In genomic region chr5:180068519-180069090, GRCh38 we compare ENCODE assay signal across 1 cellular context.
TF ChIP-seq lines count a peak whose summit lies in the region.

No MANE protein-coding gene starts in this region.

TF ChIP-seq in H1, 55 proteins besides CTCF, POLR2A, EP300 and RAD21:
- TF ChIP-seq SAP30 (IDR thresholded peaks at IDR 0.05; ENCODE audit: insufficient read depth, insufficient replicate concordance, low read length): no peak
- TF ChIP-seq BCL11A (IDR thresholded peaks at IDR 0.05; ENCODE audit: low read depth in 2 of 2, low read length in 2 of 2): no peak
- TF ChIP-seq ASH2L (IDR thresholded peaks at IDR 0.05; ENCODE audit: low read length): no peak
- TF ChIP-seq ATF3 (IDR thresholded peaks at IDR 0.05; ENCODE audit: insufficient read depth, low read depth, low read length): no peak
- TF ChIP-seq SUZ12 (IDR thresholded peaks at IDR 0.05; ENCODE audit: low read length): no peak
- no peak for TF ChIP-seq CREB1 (IDR thresholded peaks at IDR 0.05)
- TF ChIP-seq TCF12 (IDR thresholded peaks at IDR 0.05; ENCODE audit: low read depth, low read length): no peak
- TF ChIP-seq TAF7 (optimal IDR thresholded peaks at IDR 0.05; ENCODE audit: borderline replicate concordance, low read depth, low read length): no peak
- TF ChIP-seq RFX5 (IDR thresholded peaks at IDR 0.05; ENCODE audit: borderline replicate concordance, low read depth, low read length): no peak
- no peak for TF ChIP-seq CHD1 (IDR thresholded peaks at IDR 0.05; ENCODE audit: low read depth, low read length)
- no peak for TF ChIP-seq BRCA1 (IDR thresholded peaks at IDR 0.05; ENCODE audit: low read depth, low read length)
- TF ChIP-seq YY1 (IDR thresholded peaks at IDR 0.05; ENCODE audit: low read depth, low read length): no peak
- no peak for TF ChIP-seq TBP (IDR thresholded peaks at IDR 0.05; ENCODE audit: low read depth, low read length)
- no peak for TF ChIP-seq KDM5A (IDR thresholded peaks at IDR 0.05; ENCODE audit: low read length)
